1 cellular context compared by ENCODE assay signal in the genomic region with DNA sequence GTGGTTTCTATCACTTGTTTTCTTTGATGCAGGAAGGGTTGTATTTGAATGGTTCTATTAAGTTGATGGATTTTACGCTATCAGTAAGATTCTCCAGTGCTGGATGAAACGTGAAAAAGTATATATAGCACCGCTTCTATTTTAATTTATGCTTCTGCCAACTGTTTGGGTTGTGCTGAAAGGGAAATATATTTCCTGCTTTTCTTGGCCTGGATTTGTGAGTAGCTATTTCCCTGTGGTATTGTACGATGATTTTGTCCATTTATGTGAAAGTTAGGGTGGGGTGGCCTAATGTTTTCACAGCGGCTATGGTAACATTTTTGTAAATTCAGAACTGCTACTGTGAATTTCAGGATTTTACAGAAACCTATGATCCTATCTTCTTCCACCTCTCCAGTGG.
TF ChIP-seq lines count a peak whose summit lies in the region.

No MANE protein-coding gene starts in this region.

TF ChIP-seq in GM12878, 131 proteins besides CTCF, POLR2A, EP300 and RAD21:
- TF ChIP-seq SIX5 (IDR thresholded peaks at IDR 0.05; ENCODE audit: low read depth, low read length, severe bottlenecking) = peak; percentile 15
- no peak for TF ChIP-seq CBX3 (IDR thresholded peaks at IDR 0.05; ENCODE audit: borderline replicate concordance, low read depth)
